ENCODE assay signal across 2 cellular contexts in genomic region chr2:9029721-9030120, GRCh38.
TF ChIP-seq lines count a peak whose summit lies in the region.

No MANE protein-coding gene starts in this region.

TF ChIP-seq in HEK293, 187 proteins besides CTCF, POLR2A, EP300 and RAD21 (continued from another document):
- peak; percentile 43; the same call in 1 of the 2 replicates for TF ChIP-seq PRDM6 (tag by site-specific recombination; IDR thresholded peaks at IDR 0.05)
- no peak for TF ChIP-seq ZFP3 (tag by site-specific recombination; IDR thresholded peaks at IDR 0.05; ENCODE audit: low read depth)
- TF ChIP-seq ZNF629 (tag by site-specific recombination; IDR thresholded peaks at IDR 0.05): no peak
- no peak for TF ChIP-seq ZEB2 (tag by site-specific recombination; IDR thresholded peaks at IDR 0.05)
- 0 out of 2 replicates have a peak, but pooled peaks have one; percentile 21 for TF ChIP-seq OSR2 (tag by site-specific recombination; IDR thresholded peaks at IDR 0.05)
- TF ChIP-seq ZNF513 (tag by site-specific recombination; IDR thresholded peaks at IDR 0.05): no peak
- peak; percentile 93 for TF ChIP-seq ZIC2 (tag by site-specific recombination; IDR thresholded peaks at IDR 0.05)
- 0 out of 2 replicates have a peak, but pooled peaks have one; percentile 11 for TF ChIP-seq ZBTB17 (tag by site-specific recombination; IDR thresholded peaks at IDR 0.05)
- TF ChIP-seq ZNF335 (tag by site-specific recombination; conservative IDR thresholded peaks at IDR 0.05): 0 out of 2 replicates have a peak, but pooled peaks have one; percentile 13
- 0 out of 2 replicates have a peak, but pooled peaks have one; percentile 14 for TF ChIP-seq PRDM10 (tag by site-specific recombination; IDR thresholded peaks at IDR 0.05)
- TF ChIP-seq ZNF404 (tag by site-specific recombination; IDR thresholded peaks at IDR 0.05): no peak
- 0 out of 2 replicates have a peak, but pooled peaks have one; percentile 27 for TF ChIP-seq ZNF843 (tag by site-specific recombination; IDR thresholded peaks at IDR 0.05)
- TF ChIP-seq ZNF664 (tag by site-specific recombination; IDR thresholded peaks at IDR 0.05): peak; percentile 48; the same call in 1 of the 2 replicates
- peak; percentile 40; the same call in 1 of the 2 replicates for TF ChIP-seq FEZF1 (tag by site-specific recombination; IDR thresholded peaks at IDR 0.05)

TF ChIP-seq in K562, 482 proteins besides CTCF, POLR2A, EP300 and RAD21:
- TF ChIP-seq ATF3 (IDR thresholded peaks at IDR 0.05) (no peak), ATF3 (CRISPR knock-in tag; conservative IDR thresholded peaks at IDR 0.05) (no peak), RCOR1 (IDR thresholded peaks at IDR 0.05; ENCODE audit: borderline replicate concordance in 1 of 2, low read depth in 2 of 2, low read length in 2 of 2) (no peak), E4F1 (CRISPR knock-in tag; IDR thresholded peaks at IDR 0.05; ENCODE audit: borderline replicate concordance) (no peak), HBP1 (CRISPR knock-in tag; IDR thresholded peaks at IDR 0.05) (no peak), IFI16 (CRISPR knock-in tag; IDR thresholded peaks at IDR 0.05) (no peak), JUND (IDR thresholded peaks at IDR 0.05; ENCODE audit: borderline replicate concordance, low read depth, low read length) (no peak), JUND (tag; IDR thresholded peaks at IDR 0.05; ENCODE audit: borderline replicate concordance, low read depth, low read length) (no peak), ZNF583 (CRISPR knock-in tag; IDR thresholded peaks at IDR 0.05) (no peak), RFX7 (CRISPR knock-in tag; IDR thresholded peaks at IDR 0.05) (no peak), FOXM1 (IDR thresholded peaks at IDR 0.05; ENCODE audit: low read depth) (no peak), FOXM1 (CRISPR knock-in tag; IDR thresholded peaks at IDR 0.05; ENCODE audit: low read depth) (no peak), DLX4 (CRISPR knock-in tag; IDR thresholded peaks at IDR 0.05) (no peak), KLF1 (tag; IDR thresholded peaks at IDR 0.05) (no peak), ZNF212 (CRISPR knock-in tag; IDR thresholded peaks at IDR 0.05) (no peak), GABPB1 (CRISPR knock-in tag; IDR thresholded peaks at IDR 0.05) (no peak), ZBTB49 (CRISPR knock-in tag; IDR thresholded peaks at IDR 0.05; ENCODE audit: borderline replicate concordance) (no peak), MEF2D (tag; conservative IDR thresholded peaks at IDR 0.05; ENCODE audit: low read depth) (no peak), HINFP (tag; conservative IDR thresholded peaks at IDR 0.05; ENCODE audit: low read depth) (no peak), SREBF1 (IDR thresholded peaks at IDR 0.05; ENCODE audit: borderline replicate concordance, low read depth, low read length) (no peak), ZHX1 (conservative IDR thresholded peaks at IDR 0.05; ENCODE audit: low read length) (no peak)
